Comparison of ENCODE assay signal across 15 cellular contexts in the genomic region with DNA sequence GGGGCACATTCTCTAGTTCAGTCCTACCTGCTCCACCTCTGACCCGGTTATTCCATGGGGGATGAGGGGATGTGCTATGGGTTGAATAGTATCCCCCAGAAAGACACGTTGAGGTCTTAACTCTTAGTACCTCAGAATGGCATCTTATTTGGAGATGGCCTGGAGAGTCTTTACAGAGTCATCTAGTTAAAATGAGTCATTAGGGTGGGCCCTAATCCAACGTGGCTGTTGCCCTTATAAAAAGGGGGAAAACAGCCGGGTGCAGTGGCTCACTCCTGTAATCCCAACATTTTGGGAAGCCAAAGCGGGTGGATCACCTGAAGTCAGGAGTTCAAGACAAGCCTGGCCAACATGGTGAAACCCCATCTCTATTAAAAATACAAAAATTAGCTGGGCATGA. TPM values are rescaled to one million over a fixed set of nuclear protein-coding genes. Genes with fewer than 3 reads are reported as not detected.
DNase-seq lines count a peak whose midpoint lies in the region; ATAC-seq and TF ChIP-seq lines count a peak whose summit lies in the region.
"Had no signal": no experiment of that assay in that cellular context is flagged by ENCODE, and none has a peak within 500 bp of the region (broad histone marks: within the 10 kb centered on the region; RNA-seq: fewer than 3 reads in every experiment).

No MANE protein-coding gene starts in this region.

- peaks cover under 1% of the 10 kb centered on the region for H3K9me3 Mint-ChIP-seq in T-helper 2 cell treated with Interferon-gamma antibody and Interleukin-4, amounts not matched to agents 5 μg/mL and 100 μg/mL, for 36 hours
- no peaks in the 10 kb centered on the region for H3K9me3 Mint-ChIP-seq in activated T-helper 17 cell treated with anti-CD3 and anti-CD28 coated beads, Interleukin-2, amount 50 U/mL, for 72 hours

- TF ChIP-seq EP300 in sigmoid colon (IDR thresholded peaks at IDR 0.05): no peak

- no peak for ATAC-seq in activated T-helper 17 cell treated with anti-CD3 and anti-CD28 coated beads, Interleukin-2, amount 50 U/mL, for 72 hours (replicated peaks)
- no peak for ATAC-seq in HG02973 (IDR thresholded peaks at IDR 0.05; ENCODE audit: unreplicated experiment)

- H3K36me3 ChIP-seq in HEK293 (ENCODE audit: control insufficient read depth in 2 of 2, insufficient read depth in 1 of 2, low read length in 2 of 2) (no peaks in the 10 kb centered on the region), sigmoid colon (no peaks in the 10 kb centered on the region)

- peaks cover 3 to 30% (median 8%) of the 10 kb centered on the region in 3 donors for H3K27me3 ChIP-seq in sigmoid colon

- DNase-seq in T-helper 2 cell treated with Interferon-gamma antibody and Interleukin-4, amounts not matched to agents 5 μg/mL and 100 μg/mL, for 36 hours (ENCODE audit: low spot score): no peak
- DNase-seq in T-helper 2 cell (no peak), sigmoid colon (peak; percentile 3), amygdala (lab: John Stamatoyannopoulos, UW) (no peak), NCI-H748 treated with DMSO at 0.1 percent for 48 hours (lab: John Stamatoyannopoulos, UW) (no peak)
- DNase-seq: HCEC 1CT, NCI-H187 treated with DMSO at 0.1 percent for 48 hours, NCI-H2171 treated with DMSO at 0.1 percent for 48 hours had no signal

- CTCF ChIA-PET in HEK293 (lab: Yijun Ruan, JAX): no interaction called here

- H3K4me1 Mint-ChIP-seq in T-helper 2 cell treated with Interferon-gamma antibody and Interleukin-4, amounts not matched to agents 5 μg/mL and 100 μg/mL, for 36 hours (ENCODE audit: low read depth): peaks cover 78% of the 10 kb centered on the region
- peaks cover 44% of the 10 kb centered on the region for H3K4me1 Mint-ChIP-seq in activated T-helper 17 cell treated with anti-CD3 and anti-CD28 coated beads, Interleukin-2, amount 50 U/mL, for 72 hours

- H3K36me3 Mint-ChIP-seq in T-helper 2 cell treated with Interferon-gamma antibody and Interleukin-4, amounts not matched to agents 5 μg/mL and 100 μg/mL, for 36 hours (ENCODE audit: low read depth): peaks cover 6% of the 10 kb centered on the region
- H3K36me3 Mint-ChIP-seq in activated T-helper 17 cell treated with anti-CD3 and anti-CD28 coated beads, Interleukin-2, amount 50 U/mL, for 72 hours (ENCODE audit: low read depth): peaks cover 82% of the 10 kb centered on the region

- POLR2A ChIA-PET in HEK293 (lab: Yijun Ruan, JAX): no interaction called here

- TF ChIP-seq CTCF in HEK293 (tag by site-specific recombination; IDR thresholded peaks at IDR 0.05) (no peak), sigmoid colon (IDR thresholded peaks at IDR 0.05) (no peak)

- no peaks in the 10 kb centered on the region for H3K9me3 ChIP-seq in HEK293 (ENCODE audit: control insufficient read depth, insufficient read depth, low read depth, low read length)
- no peaks in the 10 kb centered on the region for H3K9me3 ChIP-seq in sigmoid colon

- no peak overlapping the region for H3K27ac Mint-ChIP-seq in T-helper 2 cell treated with Interferon-gamma antibody and Interleukin-4, amounts not matched to agents 5 μg/mL and 100 μg/mL, for 36 hours
- H3K27ac Mint-ChIP-seq in activated T-helper 17 cell treated with anti-CD3 and anti-CD28 coated beads, Interleukin-2, amount 50 U/mL, for 72 hours: no peak overlapping the region

- TF ChIP-seq POLR2A in sigmoid colon (IDR thresholded peaks at IDR 0.05): no peak

- H3K4me3 ChIP-seq in HEK293 (ENCODE audit: low read depth, low read length): no peak overlapping the region
- no peak overlapping the region for H3K4me3 ChIP-seq in sigmoid colon

- intact Hi-C loops in sigmoid colon (cut with DNase I): no loop called here

- 67 to 75% methylated on average over 5 of the region's 5 CpGs for WGBS in sigmoid colon, 2 donors

- H3K4me1 ChIP-seq in HEK293 (ENCODE audit: control insufficient read depth, insufficient read depth, low read length) (no peaks in the 10 kb centered on the region), sigmoid colon (no peaks in the 10 kb centered on the region)

- peak overlapping the region; percentile 49 for H3K4me3 Mint-ChIP-seq in T-helper 2 cell treated with Interferon-gamma antibody and Interleukin-4, amounts not matched to agents 5 μg/mL and 100 μg/mL, for 36 hours
- H3K4me3 Mint-ChIP-seq in activated T-helper 17 cell treated with anti-CD3 and anti-CD28 coated beads, Interleukin-2, amount 50 U/mL, for 72 hours: peak overlapping the region; percentile 71

- H3K27ac ChIP-seq in HEK293 (ENCODE audit: extremely low read depth, low read depth, low read length) (no peak overlapping the region), sigmoid colon (no peak overlapping the region)
- H3K27ac ChIP-seq: 22Rv1 had no signal

- no peaks in the 10 kb centered on the region for H3K27me3 Mint-ChIP-seq in T-helper 2 cell treated with Interferon-gamma antibody and Interleukin-4, amounts not matched to agents 5 μg/mL and 100 μg/mL, for 36 hours (ENCODE audit: low read depth)
- H3K27me3 Mint-ChIP-seq in activated T-helper 17 cell treated with anti-CD3 and anti-CD28 coated beads, Interleukin-2, amount 50 U/mL, for 72 hours: no peaks in the 10 kb centered on the region

TF ChIP-seq in HEK293, 187 proteins besides CTCF, POLR2A, EP300 and RAD21:
- TF ChIP-seq ZFP69B (tag by site-specific recombination; IDR thresholded peaks at IDR 0.05) (no peak), ZNF19 (tag by site-specific recombination; IDR thresholded peaks at IDR 0.05; ENCODE audit: low read depth) (no peak)
- TF ChIP-seq, protein P1, sequence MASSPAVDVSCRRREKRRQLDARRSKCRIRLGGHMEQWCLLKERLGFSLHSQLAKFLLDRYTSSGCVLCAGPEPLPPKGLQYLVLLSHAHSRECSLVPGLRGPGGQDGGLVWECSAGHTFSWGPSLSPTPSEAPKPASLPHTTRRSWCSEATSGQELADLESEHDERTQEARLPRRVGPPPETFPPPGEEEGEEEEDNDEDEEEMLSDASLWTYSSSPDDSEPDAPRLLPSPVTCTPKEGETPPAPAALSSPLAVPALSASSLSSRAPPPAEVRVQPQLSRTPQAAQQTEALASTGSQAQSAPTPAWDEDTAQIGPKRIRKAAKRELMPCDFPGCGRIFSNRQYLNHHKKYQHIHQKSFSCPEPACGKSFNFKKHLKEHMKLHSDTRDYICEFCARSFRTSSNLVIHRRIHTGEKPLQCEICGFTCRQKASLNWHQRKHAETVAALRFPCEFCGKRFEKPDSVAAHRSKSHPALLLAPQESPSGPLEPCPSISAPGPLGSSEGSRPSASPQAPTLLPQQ (tag by site-specific recombination; IDR thresholded peaks at IDR 0.05): peak; percentile 63; the same call in 1 of the 2 replicates
- TF ChIP-seq, protein P2, sequence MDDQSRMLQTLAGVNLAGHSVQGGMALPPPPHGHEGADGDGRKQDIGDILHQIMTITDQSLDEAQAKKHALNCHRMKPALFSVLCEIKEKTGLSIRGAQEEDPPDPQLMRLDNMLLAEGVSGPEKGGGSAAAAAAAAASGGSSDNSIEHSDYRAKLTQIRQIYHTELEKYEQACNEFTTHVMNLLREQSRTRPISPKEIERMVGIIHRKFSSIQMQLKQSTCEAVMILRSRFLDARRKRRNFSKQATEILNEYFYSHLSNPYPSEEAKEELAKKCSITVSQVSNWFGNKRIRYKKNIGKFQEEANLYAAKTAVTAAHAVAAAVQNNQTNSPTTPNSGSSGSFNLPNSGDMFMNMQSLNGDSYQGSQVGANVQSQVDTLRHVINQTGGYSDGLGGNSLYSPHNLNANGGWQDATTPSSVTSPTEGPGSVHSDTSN (CRISPR knock-in tag; IDR thresholded peaks at IDR 0.05): no peak

RNA-seq across cellular contexts. Expression of a gene that starts 5.7 kb away (rescaled TPM):
- 100 to 1,000 TPM in 1 of 2 donors, 10 to 100 TPM in 1; 24.0 to 163 TPM for total RNA-seq in activated T-helper 17 cell treated with anti-CD3 and anti-CD28 coated beads, Interleukin-2, amount 50 U/mL, for 72 hours
- total RNA-seq in sigmoid colon: under 1 TPM in 1 of 4 donors, not detected in 3; 0.16 TPM
- 1 to 10 TPM in 1 of 3 donors, under 1 TPM in 1, not detected in 1; 0.60 to 1.3 TPM for polyA plus RNA-seq in sigmoid colon
- total RNA-seq: HT1080 had no signal
- polyA plus RNA-seq: BJ had no signal

RNA-seq across cellular contexts. Expression of a gene that starts 13.5 kb away (rescaled TPM):
- total RNA-seq in activated T-helper 17 cell treated with anti-CD3 and anti-CD28 coated beads, Interleukin-2, amount 50 U/mL, for 72 hours: 10 to 100 TPM; 28.3 to 42.1 TPM
- total RNA-seq in sigmoid colon: not detected
- 1 to 10 TPM in 1 of 3 donors, not detected in 2; 3.9 TPM for polyA plus RNA-seq in sigmoid colon
- total RNA-seq: HT1080, NCI-H460 had no signal
- polyA plus RNA-seq: BJ had no signal

RNA-seq across cellular contexts. Expression of a gene that starts 23.9 kb away (rescaled TPM):
- not detected for total RNA-seq in activated T-helper 17 cell treated with anti-CD3 and anti-CD28 coated beads, Interleukin-2, amount 50 U/mL, for 72 hours
- 1 to 10 TPM in 1 of 4 donors, not detected in 3; 1.1 TPM for total RNA-seq in sigmoid colon
- polyA plus RNA-seq in sigmoid colon: 100 to 1,000 TPM; 414 to 706 (median 493) TPM
- total RNA-seq: HT1080, NCI-H460 had no signal
- polyA plus RNA-seq: BJ had no signal

RNA-seq across cellular contexts. Expression of a gene that starts 39.4 kb away (rescaled TPM):
- total RNA-seq in activated T-helper 17 cell treated with anti-CD3 and anti-CD28 coated beads, Interleukin-2, amount 50 U/mL, for 72 hours: not detected
- total RNA-seq in sigmoid colon: not detected
- polyA plus RNA-seq in sigmoid colon: 10 to 100 TPM in 1 of 3 donors, 1 to 10 TPM in 2; 1.5 to 23.4 (median 3.0) TPM
- total RNA-seq: HT1080, NCI-H460 had no signal
- polyA plus RNA-seq: BJ had no signal

Comparison
In these comparisons a context has a peak if more than half of its experiments do, and no peak if none do; other contexts are left out.
1. RNA of a gene that starts 5.7 kb away (total RNA-seq): 24.0 to 163 TPM in activated T-helper 17 cell treated with anti-CD3 and anti-CD28 coated beads, Interleukin-2, amount 50 U/mL, for 72 hours; 0.16 TPM in sigmoid colon; every median in the first group is over 10 times any median in the second.
2. RNA of a gene that starts 13.5 kb away (total RNA-seq): 28.3 to 42.1 TPM in activated T-helper 17 cell treated with anti-CD3 and anti-CD28 coated beads, Interleukin-2, amount 50 U/mL, for 72 hours; not detected in sigmoid colon; every median in the first group is over 10 times any median in the second.